26 cellular contexts compared by ENCODE assay signal in the genomic region with DNA sequence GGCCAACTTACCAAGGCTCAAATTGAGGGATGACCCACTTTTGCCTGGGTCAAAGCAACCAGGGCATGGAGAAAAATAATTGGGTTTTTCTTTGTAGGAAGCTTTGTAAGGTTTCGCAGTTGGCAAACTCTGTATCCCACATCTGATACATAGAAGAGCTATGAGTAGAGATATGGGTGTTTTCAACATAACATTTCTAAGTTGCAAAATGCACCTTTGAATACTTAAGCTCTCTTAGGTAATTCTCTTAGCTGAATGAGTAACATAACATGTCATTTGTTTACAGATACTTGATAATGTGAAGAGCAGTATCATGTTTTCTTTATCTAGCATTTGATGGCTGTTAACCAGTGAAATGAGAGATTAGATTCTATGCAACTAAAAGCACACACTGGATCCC. TPM values are rescaled to one million over a fixed set of nuclear protein-coding genes. Genes with fewer than 3 reads are reported as not detected.
DNase-seq lines count a peak whose midpoint lies in the region; ATAC-seq and TF ChIP-seq lines count a peak whose summit lies in the region.
"Had no signal": no experiment of that assay in that cellular context is flagged by ENCODE, and none has a peak within 500 bp of the region (broad histone marks: within the 10 kb centered on the region; RNA-seq: fewer than 3 reads in every experiment).

No MANE protein-coding gene starts in this region.

- intact Hi-C loops in body of pancreas (cut with DNase I), result no loop called here

- H3K9me3 ChIP-seq in trophoblast cell (ENCODE audit: insufficient read depth, low read depth, low read length) (no peaks in the 10 kb centered on the region), body of pancreas (no peaks in the 10 kb centered on the region)
- H3K9me3 ChIP-seq: adrenal gland, Caco-2 had no signal

- H3K18ac ChIP-seq in trophoblast cell (ENCODE audit: low read length), result no peak overlapping the region

- DNase-seq in NCI-H345 (lab: John Stamatoyannopoulos, UW) (peak; percentile 13), NCI-H345 treated with DMSO at 0.1 percent for 48 hours (lab: John Stamatoyannopoulos, UW; ENCODE audit: unreplicated experiment) (no peak), NCI-H2107 treated with DMSO at 0.1 percent for 48 hours (lab: John Stamatoyannopoulos, UW; ENCODE audit: unreplicated experiment) (peak; percentile 37), caudate nucleus (lab: John Stamatoyannopoulos, UW) (no peak), trophoblast cell (peak; percentile 42 to 90), body of pancreas (no peak), islet precursor cell (no peak)
- no peak for DNase-seq in stimulated activated CD4-positive, alpha-beta T cell treated with anti-CD3 and anti-CD28 coated beads, Interleukin-4, amount 100 ng/mL, for 1 hour
- DNase-seq: activated CD4-positive, alpha-beta T cell treated with anti-CD3 and anti-CD28 coated beads for 48 hours; activated naive CD4-positive, alpha-beta T cell treated with anti-CD3 and anti-CD28 coated beads, Interleukin-2, amount 10 ng/mL, durations not matched to agents 7 days and 5 days; adrenal gland; Caco-2; hypothalamus; immature natural killer cell; NCI-H1105 treated with DMSO at 0.1 percent for 48 hours; NCI-H2081 treated with DMSO at 0.1 percent for 48 hours; NCI-H69; SIG-M5; stimulated activated naive B cell treated with anti-CD40 and anti-IgM and Interleukin-4, amounts not matched to agents 10 μg/mL and 1 μg/mL and 100 μg/mL, for 72 hours; substantia nigra; upper lobe of left lung had no signal

- no peak for TF ChIP-seq CTCF in body of pancreas (IDR thresholded peaks at IDR 0.05)

- H3K4me1 ChIP-seq in trophoblast cell (ENCODE audit: control insufficient read depth in 1 of 2, insufficient read depth in 2 of 2, low read length in 2 of 2) (no peaks in the 10 kb centered on the region), body of pancreas (peaks cover 9% of the 10 kb centered on the region)
- H3K4me1 ChIP-seq: adrenal gland, Caco-2, neural progenitor cell, parathyroid adenoma, upper lobe of left lung had no signal

- H4K12ac ChIP-seq in trophoblast cell (ENCODE audit: low read depth, low read length), result no peak overlapping the region

- WGBS in trophoblast cell (ENCODE audit: extremely low coverage, insufficient coverage, insufficient read length), result no CpG with 5 or more reads among the region's 1 CpG
- 93 to 100% methylated on average over 1 of the region's 1 CpG for WGBS in body of pancreas, 2 donors

- no peak overlapping the region for H3K4ac ChIP-seq in trophoblast cell (ENCODE audit: low read depth, low read length)

- H3K27me3 ChIP-seq in trophoblast cell (ENCODE audit: insufficient read depth, low read length) (no peaks in the 10 kb centered on the region), body of pancreas (no peaks in the 10 kb centered on the region)
- H3K27me3 ChIP-seq: adrenal gland, neural progenitor cell, upper lobe of left lung had no signal

- no peak overlapping the region for H2AFZ ChIP-seq in trophoblast cell (ENCODE audit: insufficient read depth, low read length, poor library complexity)
- H2AFZ ChIP-seq: neural progenitor cell, parathyroid adenoma had no signal

- H3K4me3 ChIP-seq in trophoblast cell (ENCODE audit: low read depth, low read length) (no peak overlapping the region), body of pancreas (no peak overlapping the region)
- H3K4me3 ChIP-seq: adrenal gland, neural progenitor cell, skin epidermis, upper lobe of left lung had no signal

- no peak overlapping the region for H3K14ac ChIP-seq in trophoblast cell (ENCODE audit: low read length)

- H3K36me3 ChIP-seq in trophoblast cell (ENCODE audit: control insufficient read depth in 1 of 2, insufficient read depth in 2 of 2, low read length in 2 of 2), result no peaks in the 10 kb centered on the region
- H3K36me3 ChIP-seq in body of pancreas (replicated peaks in 1 of 2; ENCODE audit: insufficient read depth in 1 of 2, low read depth in 2 of 2), result no peaks in the 10 kb centered on the region
- H3K36me3 ChIP-seq: adrenal gland had no signal

- H3K9ac ChIP-seq in trophoblast cell (ENCODE audit: low read length), result no peak overlapping the region
- H3K9ac ChIP-seq: neural progenitor cell, parathyroid adenoma had no signal

- no peak overlapping the region for H2BK12ac ChIP-seq in trophoblast cell (ENCODE audit: low read length)

- H2BK120ac ChIP-seq in trophoblast cell (ENCODE audit: insufficient read depth, low read length, poor library complexity), result no peak overlapping the region

- H3K79me1 ChIP-seq in trophoblast cell (ENCODE audit: low read length), result no peaks in the 10 kb centered on the region

- H3K4me2 ChIP-seq in trophoblast cell (ENCODE audit: low read length), result no peak overlapping the region
- H3K4me2 ChIP-seq: neural progenitor cell had no signal

- no peak for TF ChIP-seq POLR2A in body of pancreas (IDR thresholded peaks at IDR 0.05)

- H3K79me2 ChIP-seq in trophoblast cell (ENCODE audit: control insufficient read depth, insufficient read depth, low read length, poor library complexity), result no peaks in the 10 kb centered on the region
- H3K79me2 ChIP-seq: parathyroid adenoma had no signal

- H4K91ac ChIP-seq in trophoblast cell (ENCODE audit: low read depth, low read length), result no peak overlapping the region

- no peak overlapping the region for H2AK5ac ChIP-seq in trophoblast cell (ENCODE audit: low read length)

- no peak overlapping the region for H4K8ac ChIP-seq in trophoblast cell (ENCODE audit: low read depth, low read length)

- no peak overlapping the region for H2BK5ac ChIP-seq in trophoblast cell (ENCODE audit: low read depth, low read length, poor library complexity)

- no peak overlapping the region for H3K23ac ChIP-seq in trophoblast cell (ENCODE audit: low read length)

- ATAC-seq in body of pancreas, result no peak
- ATAC-seq: activated T-helper 17 cell treated with anti-CD3 and anti-CD28 coated beads, Interleukin-2, amount 50 U/mL, for 72 hours; left lobe of liver; stimulated activated naive B cell treated with anti-CD40 and anti-IgM and Interleukin-4, amounts not matched to agents 10 μg/mL and 1 μg/mL and 100 μg/mL, for 72 hours had no signal

- H3K27ac ChIP-seq in caudate nucleus (ENCODE audit: low read depth, low read length), result peak overlapping the region; percentile 21
- no peak overlapping the region for H3K27ac ChIP-seq in trophoblast cell (ENCODE audit: low read depth, low read length)
- H3K27ac ChIP-seq in body of pancreas, result no peak overlapping the region
- H3K27ac ChIP-seq: adrenal gland, neural progenitor cell, parathyroid adenoma, skin epidermis, upper lobe of left lung had no signal

RNA-seq across cellular contexts. Expression of gene RAVER2, which starts 21.5 kb away (rescaled TPM):
- 2.8 and 3.3 TPM in 2 replicates for polyA plus RNA-seq in trophoblast cell (2013)
- 1 to 10 TPM; 6.9 to 8.8 TPM for total RNA-seq in body of pancreas

Comparison
In these comparisons a context has a peak if more than half of its experiments do, and no peak if none do; other contexts are left out.
1. DNase-seq: peak in NCI-H345 (single experiment), NCI-H2107 treated with DMSO at 0.1 percent for 48 hours (single experiment) and trophoblast cell (2 of 2); none in NCI-H345 treated with DMSO at 0.1 percent for 48 hours (single experiment), caudate nucleus (0 of 61), body of pancreas (0 of 4), islet precursor cell (single experiment) and stimulated activated CD4-positive, alpha-beta T cell treated with anti-CD3 and anti-CD28 coated beads, Interleukin-4, amount 100 ng/mL, for 1 hour (single experiment).